In genomic region chr5:43772601-43773031, GRCh38 we compare ENCODE assay signal across 8 cellular contexts.
A peak's percentile ranks its signal among the peaks of the same experiment; 100 is the strongest.
DNase-seq lines count a peak whose midpoint lies in the region; ATAC-seq and TF ChIP-seq lines count a peak whose summit lies in the region.
"Had no signal": no experiment of that assay in that cellular context is flagged by ENCODE, and none has a peak within 500 bp of the region (broad histone marks: within the 10 kb centered on the region; RNA-seq: fewer than 3 reads in every experiment).

No MANE protein-coding gene starts in this region.

- H3K4me3 ChIP-seq in Loucy (ENCODE audit: low read length, poor library complexity, severe bottlenecking) (peak overlapping the region; percentile 7), neuronal stem cell (ENCODE audit: low read length in 2 of 2) (no peak overlapping the region), lower lobe of right lung (no peak overlapping the region)

- H3K4ac ChIP-seq in neuronal stem cell (ENCODE audit: low read length): no peak overlapping the region

- intact Hi-C loops in lower lobe of right lung (cut with DNase I): no loop called here

- H3K27me3 ChIP-seq in Loucy (ENCODE audit: insufficient read depth, low read length, poor library complexity, severe bottlenecking): no peaks in the 10 kb centered on the region
- no peaks in the 10 kb centered on the region for H3K27me3 ChIP-seq in neuronal stem cell (ENCODE audit: control insufficient read depth in 3 of 3, insufficient read depth in 3 of 3, low read depth in 1 of 3, low read length in 3 of 3)
- H3K27me3 ChIP-seq in lower lobe of right lung (ENCODE audit: low read depth): no peaks in the 10 kb centered on the region
- H3K27me3 ChIP-seq: neutrophil had no signal

- no peak overlapping the region for H2BK5ac ChIP-seq in neuronal stem cell (ENCODE audit: low read length)

- TF ChIP-seq CTCF in Loucy (conservative IDR thresholded peaks at IDR 0.05; ENCODE audit: low read length): no peak
- TF ChIP-seq CTCF in lower lobe of right lung (IDR thresholded peaks at IDR 0.05): no peak

- peak; percentile 57 for DNase-seq in GF-D8 (lab: John Stamatoyannopoulos, UW)
- DNase-seq in amniotic epithelial cell (ENCODE audit: low read depth): peak; percentile 78
- DNase-seq in neuronal stem cell (ENCODE audit: low spot score): no peak
- no peak for DNase-seq in middle frontal gyrus (ENCODE audit: extremely low spot score, low spot score)
- no peak for DNase-seq in lower lobe of right lung
- no peak for DNase-seq in amygdala (lab: John Stamatoyannopoulos, UW)

- H3K23ac ChIP-seq in neuronal stem cell (ENCODE audit: low read depth, low read length, poor library complexity): no peak overlapping the region

- H4K8ac ChIP-seq in neuronal stem cell (ENCODE audit: low read depth, low read length): no peak overlapping the region

- H3K18ac ChIP-seq in neuronal stem cell (ENCODE audit: low read length): no peak overlapping the region

- no peak overlapping the region for H3K9ac ChIP-seq in Loucy (ENCODE audit: low read depth, low read length, poor library complexity, severe bottlenecking)
- H3K9ac ChIP-seq in neuronal stem cell (ENCODE audit: low read depth, low read length, poor library complexity): no peak overlapping the region

- H3K36me3 ChIP-seq in Loucy (ENCODE audit: insufficient read depth, low read length): no peaks in the 10 kb centered on the region
- H3K36me3 ChIP-seq in neuronal stem cell (replicated peaks in 1 of 2; ENCODE audit: control insufficient read depth in 2 of 2, insufficient read depth in 2 of 2, low read length in 2 of 2): no peaks in the 10 kb centered on the region
- no peaks in the 10 kb centered on the region for H3K36me3 ChIP-seq in lower lobe of right lung
- H3K36me3 ChIP-seq: neutrophil had no signal

- H3K9me2 ChIP-seq in Loucy (replicated peaks; ENCODE audit: low read depth, low read length): no peaks in the 10 kb centered on the region

- no peaks in the 10 kb centered on the region for H3K79me1 ChIP-seq in neuronal stem cell (ENCODE audit: low read depth, low read length)

- peak overlapping the region; percentile 39 for H3K4me2 ChIP-seq in Loucy (ENCODE audit: low read depth, low read length, poor library complexity, severe bottlenecking)
- no peak overlapping the region for H3K4me2 ChIP-seq in neuronal stem cell (ENCODE audit: insufficient read depth, low read length, poor library complexity, severe bottlenecking)

- H3K79me2 ChIP-seq in Loucy (ENCODE audit: insufficient read depth, low read length): no peaks in the 10 kb centered on the region

- H3K27ac ChIP-seq in neuronal stem cell (replicated peaks; ENCODE audit: low read length) (no peak overlapping the region), lower lobe of right lung (no peak overlapping the region)
- H3K27ac ChIP-seq: neutrophil had no signal

- whole genome bisulfite sequencing in neuronal stem cell (ENCODE audit: extremely low coverage in 2 of 2, insufficient read length in 2 of 2, insufficient replicate concordance in 1 of 2), 2 donors: no CpG with 5 or more reads among the region's 3 CpGs

- no peak overlapping the region for H2BK120ac ChIP-seq in neuronal stem cell (ENCODE audit: low read depth, low read length)

- peaks cover 11% of the 10 kb centered on the region for H3K4me1 ChIP-seq in Loucy (ENCODE audit: insufficient read depth, low read length, poor library complexity, severe bottlenecking)
- H3K4me1 ChIP-seq in neuronal stem cell (ENCODE audit: control insufficient read depth in 2 of 2, insufficient read depth in 1 of 2, low read depth in 1 of 2, low read length in 2 of 2): peaks cover 2 to 14% of the 10 kb centered on the region in 2 donors
- no peaks in the 10 kb centered on the region for H3K4me1 ChIP-seq in lower lobe of right lung

- H3K9me3 ChIP-seq in Loucy (ENCODE audit: insufficient read depth, low read depth, low read length) (no peaks in the 10 kb centered on the region), neuronal stem cell (replicated peaks in 1 of 2; ENCODE audit: control insufficient read depth in 2 of 2, insufficient read depth in 1 of 2, low read depth in 1 of 2, low read length in 2 of 2) (no peaks in the 10 kb centered on the region), lower lobe of right lung (no peaks in the 10 kb centered on the region)
- H3K9me3 ChIP-seq: neutrophil had no signal

- no peak overlapping the region for H2BK12ac ChIP-seq in neuronal stem cell (ENCODE audit: low read length)

- no peak overlapping the region for H4K91ac ChIP-seq in neuronal stem cell (ENCODE audit: low read depth, low read length, poor library complexity)

- no peak overlapping the region for H2BK15ac ChIP-seq in neuronal stem cell (ENCODE audit: low read length)

- no peaks in the 10 kb centered on the region for H3F3A ChIP-seq in Loucy (ENCODE audit: low read depth)

- H4K20me1 ChIP-seq in Loucy (ENCODE audit: insufficient read depth, low read length, poor library complexity, severe bottlenecking): no peaks in the 10 kb centered on the region

- ATAC-seq in lower lobe of right lung: no peak

- H2AK5ac ChIP-seq in neuronal stem cell (ENCODE audit: low read depth, low read length): no peak overlapping the region

- peak overlapping the region; percentile 47; the same call in 1 of the 2 replicates for H2AFZ ChIP-seq in Loucy (ENCODE audit: low read length)
- peak overlapping the region; percentile 41 for H2AFZ ChIP-seq in neuronal stem cell (ENCODE audit: low read length)

- H3K14ac ChIP-seq in neuronal stem cell (ENCODE audit: low read length): no peak overlapping the region

Comparison
In these comparisons a context has a peak if more than half of its experiments do, and no peak if none do; other contexts are left out.
1. DNase-seq: peak in GF-D8 (single experiment) and amniotic epithelial cell (single experiment); none in neuronal stem cell (single experiment), middle frontal gyrus (single experiment), lower lobe of right lung (single experiment) and amygdala (0 of 56).